8 cellular contexts compared by ENCODE assay signal in the genomic region with DNA sequence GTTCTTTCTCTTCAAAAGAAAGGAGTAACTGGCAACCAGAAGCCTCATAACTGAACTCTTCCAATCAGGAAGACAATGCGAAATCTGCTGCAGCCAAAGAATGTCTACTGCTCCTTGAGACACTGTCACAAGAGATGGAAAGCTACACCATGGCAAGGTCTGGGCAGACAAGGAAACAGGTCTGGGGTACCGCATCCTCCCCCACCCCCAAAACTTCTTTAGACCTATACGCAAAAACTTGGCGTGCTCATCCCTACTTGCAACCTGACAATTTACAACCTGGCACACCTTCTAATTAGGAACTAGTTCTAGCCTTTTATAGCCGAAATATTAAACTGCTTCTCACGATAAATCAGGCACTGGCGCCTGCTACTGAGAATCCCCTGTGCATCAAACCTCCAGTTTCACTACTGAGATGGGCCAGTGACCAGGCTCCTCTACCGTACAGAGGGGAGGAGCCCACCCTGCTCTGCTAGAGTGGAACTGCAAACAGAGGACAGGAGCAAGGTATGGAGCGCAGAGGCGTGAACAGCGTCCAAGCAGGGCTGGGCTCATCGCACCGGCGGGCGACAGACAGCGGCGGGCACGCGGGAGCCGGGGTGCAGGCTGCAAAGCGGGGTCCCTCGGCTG.
DNase-seq lines count a peak whose midpoint lies in the region; ATAC-seq lines count a peak whose summit lies in the region.

No MANE protein-coding gene starts in this region.

- in situ Hi-C loops in T47D (cut with HindIII; ENCODE audit: low pct_unique_long_range_greater_than_20kb, low sequenced_read_pairs), result no loop called here

- no peaks in the 10 kb centered on the region for H3K9me3 Mint-ChIP-seq in stimulated activated memory B cell treated with anti-CD40 and anti-IgM and Interleukin-4, amounts not matched to agents 10 μg/mL and 1 μg/mL and 100 μg/mL, for 72 hours

- H3K4me1 Mint-ChIP-seq in stimulated activated memory B cell treated with anti-CD40 and anti-IgM and Interleukin-4, amounts not matched to agents 10 μg/mL and 1 μg/mL and 100 μg/mL, for 72 hours, result peaks cover 21% of the 10 kb centered on the region

- peaks cover 14% of the 10 kb centered on the region for H3K36me3 Mint-ChIP-seq in stimulated activated memory B cell treated with anti-CD40 and anti-IgM and Interleukin-4, amounts not matched to agents 10 μg/mL and 1 μg/mL and 100 μg/mL, for 72 hours

- ATAC-seq in GM18520 (IDR thresholded peaks at IDR 0.05; ENCODE audit: unreplicated experiment) (peak; percentile 22), HG02970 (IDR thresholded peaks at IDR 0.05; ENCODE audit: low FRiP score, unreplicated experiment) (peak; percentile 27)
- peak; percentile 72 for ATAC-seq in stimulated activated memory B cell treated with anti-CD40 and anti-IgM and Interleukin-4, amounts not matched to agents 10 μg/mL and 1 μg/mL and 100 μg/mL, for 72 hours

- DNase-seq in Ammon's horn (ENCODE audit: low spot score) (peak; percentile 29), NCI-H510A treated with DMSO at 0.1 percent for 48 hours (lab: John Stamatoyannopoulos, UW) (peak; percentile 30), T47D (ENCODE audit: low read depth in 1 of 2, low spot score in 1 of 2) (peak; percentile 59 to 70), iPS-NIHi7 (ENCODE audit: extremely low spot score) (peak; percentile 52), GF-D8 (lab: John Stamatoyannopoulos, UW) (no peak)

- H3K27me3 Mint-ChIP-seq in stimulated activated memory B cell treated with anti-CD40 and anti-IgM and Interleukin-4, amounts not matched to agents 10 μg/mL and 1 μg/mL and 100 μg/mL, for 72 hours, result no peaks in the 10 kb centered on the region

- peak overlapping the region; percentile 94 for H3K27ac Mint-ChIP-seq in stimulated activated memory B cell treated with anti-CD40 and anti-IgM and Interleukin-4, amounts not matched to agents 10 μg/mL and 1 μg/mL and 100 μg/mL, for 72 hours

- peak overlapping the region; percentile 89 for H3K4me3 Mint-ChIP-seq in stimulated activated memory B cell treated with anti-CD40 and anti-IgM and Interleukin-4, amounts not matched to agents 10 μg/mL and 1 μg/mL and 100 μg/mL, for 72 hours

Comparison
In these comparisons a context has a peak if more than half of its experiments do, and no peak if none do; other contexts are left out.
1. ATAC-seq: peak in every context shown above with its lines; median percentile 72 in stimulated activated memory B cell treated with anti-CD40 and anti-IgM and Interleukin-4, amounts not matched to agents 10 μg/mL and 1 μg/mL and 100 μg/mL, for 72 hours; 27 in HG02970; 22 in GM18520.